In genomic region chr17:17059301-17059890, GRCh38 we compare ENCODE assay signal across 17 cellular contexts.
"Had no signal": no experiment of that assay in that cellular context is flagged by ENCODE, and none has a peak within 500 bp of the region (broad histone marks: within the 10 kb centered on the region; RNA-seq: fewer than 3 reads in every experiment).

No MANE protein-coding gene starts in this region.

- H3K27me3 ChIP-seq: brain microvascular endothelial cell, esophagus muscularis mucosa, heart right ventricle, neural progenitor cell, right atrium auricular region had no signal

- H3K9me3 Mint-ChIP-seq: activated CD4-positive, alpha-beta T cell treated with anti-CD3 and anti-CD28 coated beads, Interleukin-2, amount 10 ng/mL, durations not matched to agents 7 days and 5 days; activated naive CD8-positive, alpha-beta T cell treated with anti-CD3 and anti-CD28 coated beads for 36 hours; neural progenitor cell had no signal

- ATAC-seq: heart right ventricle, left ventricle myocardium superior had no signal

- H3K27me3 Mint-ChIP-seq: activated CD4-positive, alpha-beta T cell treated with anti-CD3 and anti-CD28 coated beads, Interleukin-2, amount 10 ng/mL, durations not matched to agents 7 days and 5 days; activated naive CD8-positive, alpha-beta T cell treated with anti-CD3 and anti-CD28 coated beads for 36 hours had no signal

- H3K9me3 ChIP-seq: esophagus muscularis mucosa, heart right ventricle, right atrium auricular region had no signal

- DNase-seq: activated CD4-positive, alpha-beta T cell treated with anti-CD3 and anti-CD28 coated beads, Interleukin-2, amount 10 ng/mL, durations not matched to agents 7 days and 5 days; activated naive CD8-positive, alpha-beta T cell treated with anti-CD3 and anti-CD28 coated beads for 36 hours; activated T-cell treated with anti-CD3 and anti-CD28 coated beads for 4 hours; brain microvascular endothelial cell; heart right ventricle; kidney; left ventricle myocardium superior; mesendoderm; stimulated activated CD4-positive, alpha-beta T cell treated with anti-CD3 and anti-CD28 coated beads, Interleukin-2, amount 100 ng/mL, for 24 hours; stimulated activated naive CD4-positive, alpha-beta T cell; substantia nigra; T1000 had no signal

- H3K27ac ChIP-seq: brain microvascular endothelial cell, esophagus muscularis mucosa, neural progenitor cell, parathyroid adenoma, right atrium auricular region, VCaP had no signal

- H3K36me3 ChIP-seq: brain microvascular endothelial cell, neural progenitor cell had no signal

- H3K4me2 ChIP-seq: neural progenitor cell had no signal

- H3K4me3 ChIP-seq: esophagus muscularis mucosa, heart right ventricle, neural progenitor cell, right atrium auricular region had no signal

- H3K4me3 Mint-ChIP-seq: activated CD4-positive, alpha-beta T cell treated with anti-CD3 and anti-CD28 coated beads, Interleukin-2, amount 10 ng/mL, durations not matched to agents 7 days and 5 days; activated naive CD8-positive, alpha-beta T cell treated with anti-CD3 and anti-CD28 coated beads for 36 hours; neural progenitor cell had no signal

- H3K9ac ChIP-seq: neural progenitor cell, parathyroid adenoma had no signal

- H3K27ac Mint-ChIP-seq: activated CD4-positive, alpha-beta T cell treated with anti-CD3 and anti-CD28 coated beads, Interleukin-2, amount 10 ng/mL, durations not matched to agents 7 days and 5 days; activated naive CD8-positive, alpha-beta T cell treated with anti-CD3 and anti-CD28 coated beads for 36 hours; neural progenitor cell had no signal
